ENCODE assay signal across 18 cellular contexts in the genomic region with DNA sequence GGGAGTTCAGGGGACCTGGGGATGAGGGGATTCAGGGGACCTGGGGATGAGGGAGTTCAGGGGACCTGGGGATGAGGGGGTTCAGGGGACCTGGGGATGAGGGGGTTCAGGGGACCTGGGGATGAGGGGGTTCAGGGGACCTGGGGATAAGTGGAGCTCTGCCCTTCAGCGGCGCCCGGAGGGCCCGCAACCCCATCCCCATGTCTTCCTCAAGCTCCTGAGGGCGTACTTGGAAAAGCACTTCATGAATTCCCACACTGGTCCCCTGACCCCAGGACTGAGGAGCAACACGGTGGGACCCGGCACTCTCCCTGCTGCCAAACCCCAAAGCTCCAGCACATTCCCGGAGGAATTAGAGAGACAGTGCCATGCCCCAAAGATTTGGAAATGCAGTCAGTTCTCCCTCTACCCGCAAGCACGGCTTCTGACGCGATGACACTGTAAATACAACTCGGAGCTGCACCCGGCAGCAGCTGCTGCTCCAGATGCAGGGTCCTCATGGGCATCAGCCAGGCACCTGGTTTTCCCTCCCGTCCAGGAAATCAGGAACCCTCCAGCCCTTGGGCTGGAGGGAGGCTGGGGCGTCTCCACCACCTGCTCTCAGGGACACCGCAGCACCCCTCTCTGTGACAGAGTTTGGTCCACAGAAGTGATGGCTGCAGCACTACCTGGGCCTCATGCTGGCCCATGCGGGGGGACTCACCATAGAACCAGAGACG. TPM values are rescaled to one million over a fixed set of nuclear protein-coding genes. Genes with fewer than 3 reads are reported as not detected.
"Had no signal": no experiment of that assay in that cellular context is flagged by ENCODE, and none has a peak within 500 bp of the region (broad histone marks: within the 10 kb centered on the region; RNA-seq: fewer than 3 reads in every experiment).

No MANE protein-coding gene starts in this region.

- H3K4me1 Mint-ChIP-seq: activated naive CD8-positive, alpha-beta T cell treated with anti-CD3 and anti-CD28 coated beads, Interleukin-2, amount 50 U/mL, for 24 hours; neural crest cell had no signal

- DNase-seq: activated gamma-delta T cell; activated naive CD8-positive, alpha-beta T cell treated with anti-CD3 and anti-CD28 coated beads, Interleukin-2, amount 50 U/mL, for 24 hours; activated T-cell treated with anti-CD3 and anti-CD28 coated beads, Interleukin-2, amount 50 U/mL, for 1 hour; effector CD8-positive, alpha-beta T cell; gastrocnemius medialis; stimulated activated CD4-positive, alpha-beta T cell treated with anti-CD3 and anti-CD28 coated beads, Interleukin-2, amount 100 ng/mL, for 24 hours; stimulated activated naive CD4-positive, alpha-beta T cell; T-helper 2 cell had no signal

- H3K36me3 ChIP-seq: cardiac muscle cell, gastrocnemius medialis, suprapubic skin had no signal

- H3K9me3 Mint-ChIP-seq: activated naive CD8-positive, alpha-beta T cell treated with anti-CD3 and anti-CD28 coated beads, Interleukin-2, amount 50 U/mL, for 24 hours; mesothelial cell of epicardium; neural crest cell had no signal

- H3K9me3 ChIP-seq: gastrocnemius medialis, suprapubic skin had no signal

- H3K36me3 Mint-ChIP-seq: mesothelial cell of epicardium had no signal

- H3K4me3 ChIP-seq: cardiac muscle cell, gastrocnemius medialis had no signal

- ATAC-seq: activated naive CD8-positive, alpha-beta T cell treated with anti-CD3 and anti-CD28 coated beads, Interleukin-2, amount 50 U/mL, for 24 hours had no signal

- H3K4me3 Mint-ChIP-seq: activated naive CD8-positive, alpha-beta T cell treated with anti-CD3 and anti-CD28 coated beads, Interleukin-2, amount 50 U/mL, for 24 hours; mesothelial cell of epicardium; neural crest cell had no signal

- H3K27ac Mint-ChIP-seq: activated naive CD8-positive, alpha-beta T cell treated with anti-CD3 and anti-CD28 coated beads, Interleukin-2, amount 50 U/mL, for 24 hours; mesothelial cell of epicardium had no signal

- H3K4me1 ChIP-seq: gastrocnemius medialis, parathyroid adenoma had no signal

- H3K27me3 ChIP-seq: cardiac muscle cell had no signal

- H3K27ac ChIP-seq: cardiac muscle cell, epithelial cell of prostate, gastrocnemius medialis, parathyroid adenoma, suprapubic skin had no signal

RNA-seq across cellular contexts. Expression of gene C14orf180, which starts 32.8 kb away (rescaled TPM):
- total RNA-seq: astrocyte, kidney epithelial cell, neural crest cell had no signal

RNA-seq across cellular contexts. Expression of gene TMEM179, which starts 57.8 kb away (rescaled TPM):
- total RNA-seq: gastrocnemius medialis, kidney epithelial cell, lower leg skin, myocyte, suprapubic skin had no signal
